In genomic region chr7:20665096-20665495, GRCh38 we compare ENCODE assay signal across 17 cellular contexts. TPM values are rescaled to one million over a fixed set of nuclear protein-coding genes. Genes with fewer than 3 reads are reported as not detected.
DNase-seq lines count a peak whose midpoint lies in the region; TF ChIP-seq lines count a peak whose summit lies in the region.
"Had no signal": no experiment of that assay in that cellular context is flagged by ENCODE, and none has a peak within 500 bp of the region (broad histone marks: within the 10 kb centered on the region; RNA-seq: fewer than 3 reads in every experiment).

No MANE protein-coding gene starts in this region.

- no peaks in the 10 kb centered on the region for H3K27me3 Mint-ChIP-seq in activated naive CD4-positive, alpha-beta T cell treated with anti-CD3 and anti-CD28 coated beads, Interleukin-2, amount 10 ng/mL, durations not matched to agents 7 days and 5 days
- peaks cover 3% of the 10 kb centered on the region for H3K27me3 Mint-ChIP-seq in activated naive CD4-positive, alpha-beta T cell treated with anti-CD3 and anti-CD28 coated beads for 36 hours (ENCODE audit: low read depth)
- H3K27me3 Mint-ChIP-seq in endothelial cell (ENCODE audit: unreplicated experiment), result peaks cover 3% of the 10 kb centered on the region
- no peaks in the 10 kb centered on the region for H3K27me3 Mint-ChIP-seq in MCF 10A (ENCODE audit: insufficient read depth, unreplicated experiment)
- H3K27me3 Mint-ChIP-seq: CD4-positive, CD25-positive, alpha-beta regulatory T cell; IgD-negative memory B cell had no signal

- TF ChIP-seq CTCF in epithelial cell of proximal tubule (conservative IDR thresholded peaks at IDR 0.05; ENCODE audit: low read depth, low read length), result no peak
- no peak for TF ChIP-seq CTCF in stomach (IDR thresholded peaks at IDR 0.05)
- no peak for TF ChIP-seq CTCF in endothelial cell (IDR thresholded peaks at IDR 0.05; ENCODE audit: unreplicated experiment)
- no peak for TF ChIP-seq CTCF in MCF 10A (IDR thresholded peaks at IDR 0.05; ENCODE audit: unreplicated experiment)

- no peak for DNase-seq in activated naive CD4-positive, alpha-beta T cell treated with anti-CD3 and anti-CD28 coated beads, Interleukin-2, amount 10 ng/mL, durations not matched to agents 7 days and 5 days
- no peak for DNase-seq in activated naive CD4-positive, alpha-beta T cell treated with anti-CD3 and anti-CD28 coated beads for 36 hours
- peak; percentile 14 for DNase-seq in Daoy (ENCODE audit: low read depth)
- peak; percentile 26 for DNase-seq in epithelial cell of proximal tubule (ENCODE audit: low read depth)
- no peak for DNase-seq in stomach
- DNase-seq in endothelial cell (ENCODE audit: low spot score), result no peak
- no peak for DNase-seq in MCF 10A (ENCODE audit: unreplicated experiment)
- DNase-seq: 8988T; ACHN; CD4-positive, CD25-positive, alpha-beta regulatory T cell; DMS153; EL; H7; KG1 had no signal

- no peaks in the 10 kb centered on the region for H3K9me3 ChIP-seq in stomach

- H3K4me3 ChIP-seq in epithelial cell of proximal tubule (ENCODE audit: low read depth, low read length) (no peak overlapping the region), stomach (no peak overlapping the region)
- H3K4me3 ChIP-seq: BLaER1 treated with 17β-estradiol and CSF1 and Interleukin-3, amounts not matched to agents 10 nM and 100 nM; GM23338 had no signal

- H3K4me1 Mint-ChIP-seq in activated naive CD4-positive, alpha-beta T cell treated with anti-CD3 and anti-CD28 coated beads, Interleukin-2, amount 10 ng/mL, durations not matched to agents 7 days and 5 days, result no peaks in the 10 kb centered on the region
- H3K4me1 Mint-ChIP-seq in activated naive CD4-positive, alpha-beta T cell treated with anti-CD3 and anti-CD28 coated beads for 36 hours (ENCODE audit: low read depth), result no peaks in the 10 kb centered on the region
- H3K4me1 Mint-ChIP-seq in endothelial cell (ENCODE audit: unreplicated experiment) (no peaks in the 10 kb centered on the region), MCF 10A (ENCODE audit: insufficient read depth, unreplicated experiment) (no peaks in the 10 kb centered on the region)
- H3K4me1 Mint-ChIP-seq: CD4-positive, CD25-positive, alpha-beta regulatory T cell; GM23338; IgD-negative memory B cell had no signal

- no peaks in the 10 kb centered on the region for H3K36me3 ChIP-seq in stomach
- H3K36me3 ChIP-seq: BLaER1 treated with 17β-estradiol and CSF1 and Interleukin-3, amounts not matched to agents 10 nM and 100 nM had no signal

- TF ChIP-seq POLR2A in stomach (IDR thresholded peaks at IDR 0.05), result no peak

- peak overlapping the region; percentile 33 for H3K27ac Mint-ChIP-seq in activated naive CD4-positive, alpha-beta T cell treated with anti-CD3 and anti-CD28 coated beads, Interleukin-2, amount 10 ng/mL, durations not matched to agents 7 days and 5 days
- H3K27ac Mint-ChIP-seq in activated naive CD4-positive, alpha-beta T cell treated with anti-CD3 and anti-CD28 coated beads for 36 hours, result no peak overlapping the region
- H3K27ac Mint-ChIP-seq in endothelial cell (ENCODE audit: unreplicated experiment) (no peak overlapping the region), MCF 10A (ENCODE audit: low read depth, unreplicated experiment) (no peak overlapping the region)
- H3K27ac Mint-ChIP-seq: CD4-positive, CD25-positive, alpha-beta regulatory T cell; GM23338; IgD-negative memory B cell had no signal

- POLR2A ChIA-PET in MCF 10A (lab: Yijun Ruan, JAX), result no interaction called here

- no peaks in the 10 kb centered on the region for H3K36me3 Mint-ChIP-seq in activated naive CD4-positive, alpha-beta T cell treated with anti-CD3 and anti-CD28 coated beads, Interleukin-2, amount 10 ng/mL, durations not matched to agents 7 days and 5 days
- H3K36me3 Mint-ChIP-seq in activated naive CD4-positive, alpha-beta T cell treated with anti-CD3 and anti-CD28 coated beads for 36 hours (ENCODE audit: low read depth), result no peaks in the 10 kb centered on the region
- H3K36me3 Mint-ChIP-seq in endothelial cell (ENCODE audit: low read depth, unreplicated experiment), result no peaks in the 10 kb centered on the region
- H3K36me3 Mint-ChIP-seq in MCF 10A (ENCODE audit: insufficient read depth, unreplicated experiment), result no peaks in the 10 kb centered on the region
- H3K36me3 Mint-ChIP-seq: CD4-positive, CD25-positive, alpha-beta regulatory T cell had no signal

- H3K27ac ChIP-seq in stomach, result no peak overlapping the region
- H3K27ac ChIP-seq: BLaER1 treated with 17β-estradiol and CSF1 and Interleukin-3, amounts not matched to agents 10 nM and 100 nM had no signal

- 48 to 73% (median 68%) methylated on average over 7 of the region's 7 CpGs for WGBS in stomach, 5 donors

- CTCF ChIA-PET in activated naive CD4-positive, alpha-beta T cell treated with anti-CD3 and anti-CD28 coated beads, Interleukin-2, amount 10 ng/mL, durations not matched to agents 7 days and 5 days (lab: Charles Lee), result no interaction called here
- CTCF ChIA-PET in activated naive CD4-positive, alpha-beta T cell treated with anti-CD3 and anti-CD28 coated beads for 36 hours (lab: Charles Lee), result interaction anchor here (0.7 kb wide), 1 partner anchor 415 kb away, joined by 3 read pairs; no protein-coding TSS in a partner anchor
- CTCF ChIA-PET in MCF 10A (lab: Yijun Ruan, JAX), result interaction anchor here (0.6 to 1.2 kb wide), 4 partner anchors 11 to 1120 kb away, joined by 3 read pairs; no protein-coding TSS in a partner anchor

- no peak for TF ChIP-seq EP300 in stomach (IDR thresholded peaks at IDR 0.05)

- no TSS peak for BruUV-seq in MCF 10A (replicated peaks; lab: Mats Ljungman, UMichigan)

- H3K4me1 ChIP-seq in stomach, result no peaks in the 10 kb centered on the region
- H3K4me1 ChIP-seq: BLaER1 treated with 17β-estradiol and CSF1 and Interleukin-3, amounts not matched to agents 10 nM and 100 nM had no signal

- H3K27me3 ChIP-seq in stomach, result no peaks in the 10 kb centered on the region
- H3K27me3 ChIP-seq: BLaER1 treated with 17β-estradiol and CSF1 and Interleukin-3, amounts not matched to agents 10 nM and 100 nM had no signal

- no peak overlapping the region for H3K4me3 Mint-ChIP-seq in activated naive CD4-positive, alpha-beta T cell treated with anti-CD3 and anti-CD28 coated beads, Interleukin-2, amount 10 ng/mL, durations not matched to agents 7 days and 5 days
- no peak overlapping the region for H3K4me3 Mint-ChIP-seq in activated naive CD4-positive, alpha-beta T cell treated with anti-CD3 and anti-CD28 coated beads for 36 hours
- no peak overlapping the region for H3K4me3 Mint-ChIP-seq in endothelial cell (ENCODE audit: unreplicated experiment)
- H3K4me3 Mint-ChIP-seq in MCF 10A (ENCODE audit: unreplicated experiment), result no peak overlapping the region
- H3K4me3 Mint-ChIP-seq: CD4-positive, CD25-positive, alpha-beta regulatory T cell; GM23338; IgD-negative memory B cell had no signal

- H3K9me3 Mint-ChIP-seq in activated naive CD4-positive, alpha-beta T cell treated with anti-CD3 and anti-CD28 coated beads, Interleukin-2, amount 10 ng/mL, durations not matched to agents 7 days and 5 days, result no peaks in the 10 kb centered on the region
- no peaks in the 10 kb centered on the region for H3K9me3 Mint-ChIP-seq in activated naive CD4-positive, alpha-beta T cell treated with anti-CD3 and anti-CD28 coated beads for 36 hours
- H3K9me3 Mint-ChIP-seq in endothelial cell (ENCODE audit: unreplicated experiment) (peaks cover 6% of the 10 kb centered on the region), MCF 10A (ENCODE audit: unreplicated experiment) (no peaks in the 10 kb centered on the region)
- H3K9me3 Mint-ChIP-seq: IgD-negative memory B cell had no signal

- intact Hi-C loops in activated naive CD4-positive, alpha-beta T cell treated with anti-CD3 and anti-CD28 coated beads for 36 hours (cut with micrococcal nuclease), result no loop called here
- intact Hi-C loops in stomach (cut with DNase I; ENCODE audit: low total_unique reads) (no loop called here), MCF 10A (cut with micrococcal nuclease) (no loop called here)

RNA-seq across cellular contexts. Expression of gene ABCB5, which starts 49.6 kb away (rescaled TPM):
- total RNA-seq in activated naive CD4-positive, alpha-beta T cell treated with anti-CD3 and anti-CD28 coated beads for 36 hours, result not detected
- total RNA-seq in Daoy (2014; rRNA removed; shearing (Covaris generic)), result not detected in 2 replicates
- total RNA-seq in epithelial cell of proximal tubule (not detected in 2 replicates), stomach (10 to 100 TPM in 1 of 5 donors, not detected in 4; 10.4 TPM), endothelial cell (ENCODE audit: unreplicated experiment) (not detected), MCF 10A (2022) (not detected in 2 replicates)
- polyA plus RNA-seq in stomach, result not detected
- total RNA-seq: CD4-positive, CD25-positive, alpha-beta regulatory T cell; GM23338 had no signal
- polyA plus RNA-seq: CD4-positive, CD25-positive, alpha-beta regulatory T cell; GM23338; IgD-negative memory B cell had no signal

Comparison
In these comparisons a context has a peak if more than half of its experiments do, and no peak if none do; other contexts are left out.
1. DNase-seq: peak in Daoy (single experiment) and epithelial cell of proximal tubule (single experiment); none in activated naive CD4-positive, alpha-beta T cell treated with anti-CD3 and anti-CD28 coated beads, Interleukin-2, amount 10 ng/mL, durations not matched to agents 7 days and 5 days (single experiment), activated naive CD4-positive, alpha-beta T cell treated with anti-CD3 and anti-CD28 coated beads for 36 hours (single experiment), stomach (single experiment), endothelial cell (single experiment) and MCF 10A (single experiment).